Comparison of ENCODE assay signal across 10 cellular contexts in genomic region chr11:75233688-75234295, GRCh38. TPM values are rescaled to one million over a fixed set of nuclear protein-coding genes. Genes with fewer than 3 reads are reported as not detected.
A peak's percentile ranks its signal among the peaks of the same experiment; 100 is the strongest.
DNase-seq lines count a peak whose midpoint lies in the region; ATAC-seq and TF ChIP-seq lines count a peak whose summit lies in the region.
"Had no signal": no experiment of that assay in that cellular context is flagged by ENCODE, and none has a peak within 500 bp of the region (broad histone marks: within the 10 kb centered on the region; RNA-seq: fewer than 3 reads in every experiment).

No MANE protein-coding gene starts in this region.

- in situ Hi-C loops in KBM-7 (cut with MboI; ENCODE audit: low pct_unique_long_range_greater_than_20kb, low sequenced_read_pairs) = no loop called here

- CTCF ChIA-PET in Calu3 (lab: Charles Lee) = no interaction called here

- no peaks in the 10 kb centered on the region for H3K4me1 Mint-ChIP-seq in Calu3 (ENCODE audit: low read depth, unreplicated experiment)
- H3K4me1 Mint-ChIP-seq in osteocyte (ENCODE audit: unreplicated experiment) = no peaks in the 10 kb centered on the region
- H3K4me1 Mint-ChIP-seq: mesothelial cell of epicardium had no signal

- DNase-seq in Calu3 = peak; percentile 67
- DNase-seq in KBM-7 = peak; percentile 65
- DNase-seq in adipocyte (ENCODE audit: low read depth) = peak; percentile 69
- peak; percentile 94 for DNase-seq in left kidney (ENCODE audit: low read depth, low spot score)
- no peak for DNase-seq in NCI-H524 (lab: John Stamatoyannopoulos, UW)
- DNase-seq in effector CD8-positive, alpha-beta T cell (lab: John Stamatoyannopoulos, UW) = no peak
- no peak for DNase-seq in osteocyte (ENCODE audit: extremely low spot score, unreplicated experiment)
- DNase-seq: NCI-H2081 treated with DMSO at 0.1 percent for 48 hours had no signal

- no peaks in the 10 kb centered on the region for H3K36me3 Mint-ChIP-seq in Calu3 (ENCODE audit: insufficient read depth, unreplicated experiment)
- H3K36me3 Mint-ChIP-seq in osteocyte (ENCODE audit: unreplicated experiment) = no peaks in the 10 kb centered on the region
- H3K36me3 Mint-ChIP-seq: mesothelial cell of epicardium had no signal

- BruUV-seq in Calu3 (replicated peaks; lab: Mats Ljungman, UMichigan) = no TSS peak

- H3K36me3 ChIP-seq in adipocyte (ENCODE audit: control insufficient read depth, insufficient read depth, low read length, severe bottlenecking) = no peaks in the 10 kb centered on the region

- peaks cover 41% of the 10 kb centered on the region for H3K27me3 ChIP-seq in adipocyte (replicated peaks; ENCODE audit: control insufficient read depth, insufficient read depth, low read length)

- no peak overlapping the region for H3K4me3 ChIP-seq in adipocyte (ENCODE audit: low read length)

- no peaks in the 10 kb centered on the region for H3K4me1 ChIP-seq in adipocyte (ENCODE audit: control insufficient read depth, insufficient read depth, low read length)

- intact Hi-C loops in Calu3 (cut with micrococcal nuclease; ENCODE audit: unreplicated experiment) = loop anchor here (1.0 kb wide), 1 partner anchor 19 kb away; no protein-coding TSS in a partner anchor

- H3K27ac Mint-ChIP-seq in Calu3 (ENCODE audit: unreplicated experiment) = no peak overlapping the region
- H3K27ac Mint-ChIP-seq in osteocyte (ENCODE audit: unreplicated experiment) = no peak overlapping the region
- H3K27ac Mint-ChIP-seq: mesothelial cell of epicardium had no signal

- H3K9ac ChIP-seq in adipocyte (ENCODE audit: low read length) = no peak overlapping the region

- H3K9me3 Mint-ChIP-seq in Calu3 (ENCODE audit: low read depth, unreplicated experiment) (peaks cover 3% of the 10 kb centered on the region), osteocyte (ENCODE audit: unreplicated experiment) (no peaks in the 10 kb centered on the region)
- H3K9me3 Mint-ChIP-seq: mesothelial cell of epicardium had no signal

- ATAC-seq in GM18858 (IDR thresholded peaks at IDR 0.05; ENCODE audit: unreplicated experiment) = no peak

- H3K4me3 Mint-ChIP-seq in Calu3 (ENCODE audit: low read depth, unreplicated experiment) = no peak overlapping the region
- no peak overlapping the region for H3K4me3 Mint-ChIP-seq in osteocyte (ENCODE audit: unreplicated experiment)
- H3K4me3 Mint-ChIP-seq: mesothelial cell of epicardium had no signal

- H3K9me3 ChIP-seq in adipocyte (ENCODE audit: control insufficient read depth, low read length) = no peaks in the 10 kb centered on the region

- TF ChIP-seq CTCF in Calu3 (IDR thresholded peaks at IDR 0.05; ENCODE audit: unreplicated experiment) (no peak), osteocyte (IDR thresholded peaks at IDR 0.05) (no peak)

- H3K27me3 Mint-ChIP-seq in Calu3 (ENCODE audit: unreplicated experiment) = peaks cover 88% of the 10 kb centered on the region
- H3K27me3 Mint-ChIP-seq in osteocyte (ENCODE audit: unreplicated experiment) = peaks cover 18% of the 10 kb centered on the region

RNA-seq across cellular contexts. Expression of gene TPBGL, which starts 6.8 kb away (rescaled TPM):
- total RNA-seq in Calu3 (2022) (not detected in 2 replicates), osteocyte (0.13 TPM in 1 of 2 replicates, not detected in the other)

Comparison
In these comparisons a context has a peak if more than half of its experiments do, and no peak if none do; other contexts are left out.
1. DNase-seq: peak in Calu3 (single experiment), KBM-7 (single experiment), adipocyte (single experiment) and left kidney (single experiment); none in NCI-H524 (0 of 2), effector CD8-positive, alpha-beta T cell (single experiment) and osteocyte (single experiment).